In genomic region chr3:184523825-184524615, GRCh38 we compare ENCODE assay signal across 8 cellular contexts. TPM values are rescaled to one million over a fixed set of nuclear protein-coding genes. Genes with fewer than 3 reads are reported as not detected.
DNase-seq lines count a peak whose midpoint lies in the region; ATAC-seq and FAIRE-seq lines count a peak whose summit lies in the region.

No MANE protein-coding gene starts in this region.

- H3K36me3 ChIP-seq in small intestine (ENCODE audit: control insufficient read depth in 2 of 2, insufficient read depth in 2 of 2, low read length in 2 of 2) = no peaks in the 10 kb centered on the region

- no peaks in the 10 kb centered on the region for H3K9me3 ChIP-seq in small intestine (ENCODE audit: control insufficient read depth, low read depth)

- FAIRE-seq in small intestine (lab: Jason Lieb, UNC) = no peak

- H3K4me3 Mint-ChIP-seq in activated naive CD4-positive, alpha-beta T cell treated with anti-CD3 and anti-CD28 coated beads, Interleukin-2, amount 10 ng/mL, durations not matched to agents 7 days and 5 days = no peak overlapping the region

- CTCF ChIA-PET in activated naive CD4-positive, alpha-beta T cell treated with anti-CD3 and anti-CD28 coated beads, Interleukin-2, amount 10 ng/mL, durations not matched to agents 7 days and 5 days (lab: Charles Lee) = interaction anchor here (0.8 to 2.5 kb wide), 3 partner anchors 10 to 55 kb away, joined by 3 to 7 read pairs (median 6); no protein-coding TSS in a partner anchor

- no peak overlapping the region for H3K4me3 ChIP-seq in small intestine (ENCODE audit: low read depth in 1 of 2, low read length in 2 of 2)

- peaks cover 0 to 3% of the 10 kb centered on the region in 2 donors for H3K4me1 ChIP-seq in small intestine (ENCODE audit: control insufficient read depth in 2 of 2, insufficient read depth in 1 of 2, low read depth in 1 of 2, low read length in 1 of 2)

- intact Hi-C loops in posterior cingulate gyrus (cut with DNase I) = no loop called here

- peaks cover 3 to 14% of the 10 kb centered on the region in 2 donors for H3K27me3 ChIP-seq in small intestine (ENCODE audit: control insufficient read depth in 2 of 2, insufficient read depth in 2 of 2, low read length in 2 of 2)

- ATAC-seq in esophagus mucosa (peak; percentile 95), GM21717 (IDR thresholded peaks at IDR 0.05; ENCODE audit: unreplicated experiment) (no peak)
- peak; percentile 86 for ATAC-seq in stimulated activated naive CD8-positive, alpha-beta T cell treated with anti-CD3 and anti-CD28 coated beads, Interleukin-15, Interleukin-2, amounts not matched to agents 100 U/mL and 50 U/mL, for 24 hours

- peak; percentile 38 for DNase-seq in activated naive CD4-positive, alpha-beta T cell treated with anti-CD3 and anti-CD28 coated beads, Interleukin-2, amount 10 ng/mL, durations not matched to agents 7 days and 5 days
- DNase-seq in activated naive CD4-positive, alpha-beta T cell (lab: John Stamatoyannopoulos, UW) = no peak
- DNase-seq in RPMI7951 (ENCODE audit: low read depth) (peak; percentile 63), posterior cingulate gyrus (no peak), small intestine (no peak)
- peak; percentile 16 for DNase-seq in stimulated activated naive CD8-positive, alpha-beta T cell treated with anti-CD3 and anti-CD28 coated beads, Interleukin-15, Interleukin-2, amounts not matched to agents 100 U/mL and 50 U/mL, for 24 hours

- H3K27me3 Mint-ChIP-seq in activated naive CD4-positive, alpha-beta T cell treated with anti-CD3 and anti-CD28 coated beads, Interleukin-2, amount 10 ng/mL, durations not matched to agents 7 days and 5 days = peaks cover 53% of the 10 kb centered on the region

- H3K27ac ChIP-seq in small intestine (ENCODE audit: low read depth in 1 of 2, low read length in 1 of 2) = no peak overlapping the region

- peak overlapping the region; percentile 6 for H3K27ac Mint-ChIP-seq in activated naive CD4-positive, alpha-beta T cell treated with anti-CD3 and anti-CD28 coated beads, Interleukin-2, amount 10 ng/mL, durations not matched to agents 7 days and 5 days

- H3K36me3 Mint-ChIP-seq in activated naive CD4-positive, alpha-beta T cell treated with anti-CD3 and anti-CD28 coated beads, Interleukin-2, amount 10 ng/mL, durations not matched to agents 7 days and 5 days = no peaks in the 10 kb centered on the region

- peaks cover 25% of the 10 kb centered on the region for H3K4me1 Mint-ChIP-seq in activated naive CD4-positive, alpha-beta T cell treated with anti-CD3 and anti-CD28 coated beads, Interleukin-2, amount 10 ng/mL, durations not matched to agents 7 days and 5 days

- WGBS in small intestine, 3 donors = 39 to 45% (median 41%) methylated on average over 7 of the region's 7 CpGs

- no peaks in the 10 kb centered on the region for H3K9me3 Mint-ChIP-seq in activated naive CD4-positive, alpha-beta T cell treated with anti-CD3 and anti-CD28 coated beads, Interleukin-2, amount 10 ng/mL, durations not matched to agents 7 days and 5 days

RNA-seq across cellular contexts. Expression of gene EPHB3, which starts 37.6 kb away (rescaled TPM):
- total RNA-seq in RPMI7951 (2014; rRNA removed; shearing (Covaris generic)) = 4.0 and 5.5 TPM in 2 replicates
- 44.7 TPM for total RNA-seq in esophagus mucosa
- polyA plus RNA-seq in small intestine = 10 to 100 TPM in 1 of 3 donors, under 1 TPM in 2; 0.27 to 16.7 (median 0.67) TPM

Comparison
In these comparisons a context has a peak if more than half of its experiments do, and no peak if none do; other contexts are left out.
1. DNase-seq: peak in activated naive CD4-positive, alpha-beta T cell treated with anti-CD3 and anti-CD28 coated beads, Interleukin-2, amount 10 ng/mL, durations not matched to agents 7 days and 5 days (single experiment), RPMI7951 (single experiment) and stimulated activated naive CD8-positive, alpha-beta T cell treated with anti-CD3 and anti-CD28 coated beads, Interleukin-15, Interleukin-2, amounts not matched to agents 100 U/mL and 50 U/mL, for 24 hours (single experiment); none in activated naive CD4-positive, alpha-beta T cell (0 of 4), posterior cingulate gyrus (0 of 10) and small intestine (single experiment).